Comparison of ENCODE assay signal across 17 cellular contexts in genomic region chr11:657691-658126, GRCh38. TPM values are rescaled to one million over a fixed set of nuclear protein-coding genes. Genes with fewer than 3 reads are reported as not detected.
"Had no signal": no experiment of that assay in that cellular context is flagged by ENCODE, and none has a peak within 500 bp of the region (broad histone marks: within the 10 kb centered on the region; RNA-seq: fewer than 3 reads in every experiment).

No MANE protein-coding gene starts in this region.

- H3K27me3 Mint-ChIP-seq: activated naive CD8-positive, alpha-beta T cell treated with anti-CD3 and anti-CD28 coated beads for 36 hours; central memory CD8-positive, alpha-beta T cell had no signal

- H3K27ac Mint-ChIP-seq: activated naive CD8-positive, alpha-beta T cell treated with anti-CD3 and anti-CD28 coated beads for 36 hours; nephron; T-helper 1 cell treated with Interleukin-12 subunit alpha and Interleukin-12 subunit beta and Interleukin-4 antibody, amounts not matched to agents 30 μg/mL and 1 μg/mL, for 36 hours had no signal

- ATAC-seq: gastroesophageal sphincter; heart left ventricle; lower lobe of right lung; stimulated activated naive CD8-positive, alpha-beta T cell treated with anti-CD3 and anti-CD28 coated beads, Interleukin-15, Interleukin-2, amounts not matched to agents 100 U/mL and 50 U/mL, for 24 hours had no signal

- H3K27me3 ChIP-seq: colonic mucosa, gastroesophageal sphincter, heart left ventricle, tibial nerve, uterus had no signal

- H3K4me3 Mint-ChIP-seq: activated naive CD8-positive, alpha-beta T cell treated with anti-CD3 and anti-CD28 coated beads for 36 hours; central memory CD8-positive, alpha-beta T cell; nephron; T-helper 1 cell treated with Interleukin-12 subunit alpha and Interleukin-12 subunit beta and Interleukin-4 antibody, amounts not matched to agents 30 μg/mL and 1 μg/mL, for 36 hours had no signal

- H3K9me3 ChIP-seq: colonic mucosa, gastroesophageal sphincter, heart left ventricle, lower lobe of right lung, tibial nerve, uterus had no signal

- H3K4me1 ChIP-seq: heart left ventricle, lower lobe of right lung, tibial nerve, uterus had no signal

- H3K4me3 ChIP-seq: colonic mucosa, gastroesophageal sphincter, heart left ventricle, lower lobe of right lung, tibial nerve, uterus had no signal

- DNase-seq: activated CD4-positive, alpha-beta T cell treated with anti-CD3 and anti-CD28 coated beads, Interleukin-2, amount 50 U/mL, for 48 hours; activated naive CD8-positive, alpha-beta T cell treated with anti-CD3 and anti-CD28 coated beads for 36 hours; amniotic stem cell; colonic mucosa; heart left ventricle; lower lobe of right lung; retina; stimulated activated naive CD8-positive, alpha-beta T cell treated with anti-CD3 and anti-CD28 coated beads, Interleukin-15, Interleukin-2, amounts not matched to agents 100 U/mL and 50 U/mL, for 24 hours; uterus; WERI-Rb-1 had no signal

- H3K4me1 Mint-ChIP-seq: activated naive CD8-positive, alpha-beta T cell treated with anti-CD3 and anti-CD28 coated beads for 36 hours; nephron had no signal

- H3K9me3 Mint-ChIP-seq: activated naive CD8-positive, alpha-beta T cell treated with anti-CD3 and anti-CD28 coated beads for 36 hours; central memory CD8-positive, alpha-beta T cell; nephron; T-helper 1 cell treated with Interleukin-12 subunit alpha and Interleukin-12 subunit beta and Interleukin-4 antibody, amounts not matched to agents 30 μg/mL and 1 μg/mL, for 36 hours had no signal

- H3K27ac ChIP-seq: colonic mucosa, gastroesophageal sphincter, heart left ventricle, lower lobe of right lung, uterus, WERI-Rb-1 had no signal

- H3K36me3 ChIP-seq: uterus had no signal

RNA-seq across cellular contexts. Expression of gene SCT, which starts 30.7 kb away (rescaled TPM):
- total RNA-seq: activated naive CD8-positive, alpha-beta T cell treated with anti-CD3 and anti-CD28 coated beads for 36 hours; esophagus mucosa; gastroesophageal sphincter; lower lobe of right lung; posterior vena cava; tibial nerve; uterus had no signal
- polyA plus RNA-seq: heart left ventricle had no signal

RNA-seq across cellular contexts. Expression of gene CDHR5, which starts 33.0 kb away (rescaled TPM):
- total RNA-seq: activated naive CD8-positive, alpha-beta T cell treated with anti-CD3 and anti-CD28 coated beads for 36 hours; esophagus mucosa; gastroesophageal sphincter; heart left ventricle; lower lobe of right lung; tibial nerve had no signal
